Comparison of ENCODE assay signal across 21 cellular contexts in the genomic region with DNA sequence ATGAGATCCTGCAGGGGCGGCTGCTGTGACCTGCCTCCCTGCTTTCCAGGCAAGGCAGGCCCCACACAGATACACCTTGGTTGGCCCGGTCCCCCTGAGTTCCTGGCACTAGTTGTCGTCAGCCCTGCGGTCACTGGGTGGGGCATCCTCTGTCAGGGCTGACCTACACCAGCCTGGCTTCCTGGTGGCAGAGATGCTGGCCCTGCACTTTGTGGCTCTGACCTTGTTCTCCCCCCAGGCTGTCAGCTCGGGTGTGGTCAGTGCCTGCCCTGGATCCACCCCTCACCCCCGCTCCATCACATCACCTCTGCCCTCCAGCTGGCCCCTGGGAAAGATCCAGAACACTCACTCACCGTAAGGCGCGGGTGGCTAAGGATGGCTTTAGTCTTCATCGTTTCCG.
DNase-seq lines count a peak whose midpoint lies in the region; ATAC-seq and TF ChIP-seq lines count a peak whose summit lies in the region.
"Had no signal": no experiment of that assay in that cellular context is flagged by ENCODE, and none has a peak within 500 bp of the region (broad histone marks: within the 10 kb centered on the region; RNA-seq: fewer than 3 reads in every experiment).

No MANE protein-coding gene starts in this region.

- intact Hi-C loops in Right ventricle myocardium superior (cut with DNase I): no loop called here
- intact Hi-C loops in heart right ventricle (cut with DNase I): loop anchor here in 1 of 10 donors (10.0 kb wide), 1 partner anchor 56 kb away; no protein-coding TSS in a partner anchor
- intact Hi-C loops in lower lobe of right lung (cut with DNase I): no loop called here
- intact Hi-C loops in tibial artery (cut with DNase I; ENCODE audit: low total_unique reads): no loop called here

- no peak for TF ChIP-seq CTCF in heart right ventricle (IDR thresholded peaks at IDR 0.05)
- no peak for TF ChIP-seq CTCF in lower lobe of right lung (IDR thresholded peaks at IDR 0.05)
- no peak for TF ChIP-seq CTCF in tibial artery (IDR thresholded peaks at IDR 0.05)

- H3K4me1 ChIP-seq in heart right ventricle (peaks cover 0 to 4% (median 0%) of the 10 kb centered on the region in 9 donors), lower lobe of right lung (no peaks in the 10 kb centered on the region), tibial artery (no peaks in the 10 kb centered on the region)

- DNase-seq in Right ventricle myocardium superior (peak; percentile 33), heart right ventricle (no peak), lower lobe of right lung (peak; percentile 39), tibial artery (peak; percentile 17 to 50), inferior parietal cortex (ENCODE audit: extremely low spot score) (no peak)
- peak; percentile 9 for DNase-seq in activated CD8-positive, alpha-beta memory T cell treated with anti-CD3 and anti-CD28 coated beads, Interleukin-2, amount 50 U/mL, for 4 hours
- DNase-seq in stimulated activated CD8-positive, alpha-beta memory T cell treated with anti-CD3 and anti-CD28 coated beads, Interleukin-4, amount 100 ng/mL, for 48 hours: no peak
- no peak for DNase-seq in stimulated activated CD4-positive, alpha-beta T cell treated with anti-CD3 and anti-CD28 coated beads, Interleukin-4, amount 100 ng/mL, for 24 hours
- DNase-seq: ACHN; activated B cell treated with CpG ODN at 0.5 μM for 24 hours; activated CD8-positive, alpha-beta T cell treated with anti-CD3 and anti-CD28 coated beads for 36 hours; brain microvascular endothelial cell; cortex of kidney; mammary epithelial cell; NCI-H1092 treated with DMSO at 0.1 percent for 48 hours; NCI-H2081 treated with DMSO at 0.1 percent for 48 hours; NCI-H446 treated with DMSO at 0.1 percent for 48 hours; stimulated activated CD4-positive, alpha-beta T cell treated with anti-CD3 and anti-CD28 coated beads, Interleukin-4, amount 100 ng/mL, for 4 hours had no signal

- H3K27me3 ChIP-seq in heart right ventricle (no peaks in the 10 kb centered on the region), lower lobe of right lung (ENCODE audit: low read depth) (no peaks in the 10 kb centered on the region), tibial artery (no peaks in the 10 kb centered on the region)
- H3K27me3 ChIP-seq: brain microvascular endothelial cell had no signal

- H3K9me3 ChIP-seq in heart right ventricle (no peaks in the 10 kb centered on the region), lower lobe of right lung (no peaks in the 10 kb centered on the region), tibial artery (no peaks in the 10 kb centered on the region)

- H3K27ac ChIP-seq in heart right ventricle (no peak overlapping the region), lower lobe of right lung (no peak overlapping the region), tibial artery (no peak overlapping the region)
- H3K27ac ChIP-seq: brain microvascular endothelial cell, C4-2B, skin epidermis had no signal

- 93 to 95% methylated on average over 11 of the region's 11 CpGs for WGBS in heart right ventricle, 2 donors

- no peak for ATAC-seq in Right ventricle myocardium superior (ENCODE audit: poor library complexity)
- ATAC-seq in heart right ventricle: no peak
- no peak for ATAC-seq in lower lobe of right lung
- ATAC-seq: activated CD8-positive, alpha-beta T cell treated with anti-CD3 and anti-CD28 coated beads for 36 hours; SK-N-SH treated with all-trans-retinoic acid at 6 μM for 48 hours had no signal

- H3K36me3 ChIP-seq in heart right ventricle (peaks cover 0 to 97% (median 56%) of the 10 kb centered on the region in 9 donors), lower lobe of right lung (peaks cover 93% of the 10 kb centered on the region), tibial artery (peaks cover 81 to 97% (median 93%) of the 10 kb centered on the region in 3 donors)

- no peak overlapping the region for H3K4me3 ChIP-seq in heart right ventricle
- no peak overlapping the region for H3K4me3 ChIP-seq in lower lobe of right lung
- no peak overlapping the region for H3K4me3 ChIP-seq in tibial artery
- H3K4me3 ChIP-seq: skin epidermis had no signal

Comparison
In these comparisons a context has a peak if more than half of its experiments do, and no peak if none do; other contexts are left out.
1. DNase-seq: peak in Right ventricle myocardium superior (single experiment), activated CD8-positive, alpha-beta memory T cell treated with anti-CD3 and anti-CD28 coated beads, Interleukin-2, amount 50 U/mL, for 4 hours (single experiment), lower lobe of right lung (single experiment) and tibial artery (2 of 2); none in heart right ventricle (0 of 2), stimulated activated CD8-positive, alpha-beta memory T cell treated with anti-CD3 and anti-CD28 coated beads, Interleukin-4, amount 100 ng/mL, for 48 hours (single experiment), stimulated activated CD4-positive, alpha-beta T cell treated with anti-CD3 and anti-CD28 coated beads, Interleukin-4, amount 100 ng/mL, for 24 hours (single experiment) and inferior parietal cortex (single experiment).